Comparison of ENCODE assay signal across 8 cellular contexts in genomic region chr7:129054438-129055293, GRCh38. TPM values are rescaled to one million over a fixed set of nuclear protein-coding genes. Genes with fewer than 3 reads are reported as not detected.
DNase-seq lines count a peak whose midpoint lies in the region; ATAC-seq and TF ChIP-seq lines count a peak whose summit lies in the region.

TSS of gene TNPO3 (minus strand) at chr7:129055111. CDS start at chr7:129054770, 341 bp downstream.

- H3K36me3 ChIP-seq in kidney epithelial cell (ENCODE audit: control insufficient read depth, insufficient read depth, low read length) = no peaks in the 10 kb centered on the region

- no peak for TF ChIP-seq CTCF in kidney epithelial cell (IDR thresholded peaks at IDR 0.05; ENCODE audit: insufficient read depth, low read length, poor library complexity, severe bottlenecking)

- ATAC-seq in GM19035 (IDR thresholded peaks at IDR 0.05; ENCODE audit: unreplicated experiment) (peak; percentile 87), HG03354 (IDR thresholded peaks at IDR 0.05; ENCODE audit: poor library complexity, severe bottlenecking, unreplicated experiment) (peak; percentile 89)

- DNase-seq in AG20443 (ENCODE audit: low spot score) = peak; percentile 97
- DNase-seq in NCI-H460 (ENCODE audit: extremely low read depth, low read depth) = peak; percentile 90
- DNase-seq in activated CD4-positive, alpha-beta T cell treated with anti-CD3 and anti-CD28 coated beads for 1 hour = peak; percentile 82
- peak; percentile 94 for DNase-seq in cerebellum (ENCODE audit: low spot score)
- DNase-seq in kidney epithelial cell (ENCODE audit: low read depth) = peak; percentile 63
- peak; percentile 83 to 90 for DNase-seq in stimulated activated CD4-positive, alpha-beta T cell treated with anti-CD3 and anti-CD28 coated beads, Interleukin-15, amount 100 ng/mL, for 48 hours (ENCODE audit: low read depth in 2 of 2)

- peak within 1 kb of the TSS; percentile 90 for H3K4me3 ChIP-seq in kidney epithelial cell (ENCODE audit: low read depth, low read length)

- H3K27me3 ChIP-seq in kidney epithelial cell (ENCODE audit: control insufficient read depth, insufficient read depth, low read length) = no peaks in the 10 kb centered on the region

RNA-seq across cellular contexts. Expression of gene TNPO3, which starts in this region (rescaled TPM):
- 55.6 and 60.4 TPM in 2 replicates for total RNA-seq in NCI-H460 (2014; rRNA removed; shearing (Covaris generic))
- polyA plus RNA-seq in NCI-H460 (2014; cell fraction: nucleus; rRNA removed) = 29.4 and 29.8 TPM in 2 replicates
- total RNA-seq in cerebellum = 64.5 TPM
- total RNA-seq in kidney epithelial cell = 49.6 and 50.8 TPM in 2 replicates

Comparison
In these comparisons a context has a peak if more than half of its experiments do, and no peak if none do; other contexts are left out.
1. Peak in every context shown above with its lines: DNase-seq, ATAC-seq and H3K4me3 ChIP-seq.